In genomic region chr6:44207966-44208365, GRCh38 we compare ENCODE assay signal across 1 cellular context.
TF ChIP-seq lines count a peak whose summit lies in the region.

No MANE protein-coding gene starts in this region.

TF ChIP-seq in WTC11, 78 proteins besides CTCF, POLR2A, EP300 and RAD21:
- TF ChIP-seq ZNF532 (CRISPR knock-in tag; IDR thresholded peaks at IDR 0.05; ENCODE audit: borderline replicate concordance) (no peak), PRDM15 (CRISPR knock-in tag; IDR thresholded peaks at IDR 0.05) (no peak), GABPB1 (CRISPR knock-in tag; IDR thresholded peaks at IDR 0.05) (no peak), RELA (CRISPR knock-in tag; IDR thresholded peaks at IDR 0.05; ENCODE audit: borderline replicate concordance) (no peak)
